Comparison of ENCODE assay signal across 12 cellular contexts in the genomic region with DNA sequence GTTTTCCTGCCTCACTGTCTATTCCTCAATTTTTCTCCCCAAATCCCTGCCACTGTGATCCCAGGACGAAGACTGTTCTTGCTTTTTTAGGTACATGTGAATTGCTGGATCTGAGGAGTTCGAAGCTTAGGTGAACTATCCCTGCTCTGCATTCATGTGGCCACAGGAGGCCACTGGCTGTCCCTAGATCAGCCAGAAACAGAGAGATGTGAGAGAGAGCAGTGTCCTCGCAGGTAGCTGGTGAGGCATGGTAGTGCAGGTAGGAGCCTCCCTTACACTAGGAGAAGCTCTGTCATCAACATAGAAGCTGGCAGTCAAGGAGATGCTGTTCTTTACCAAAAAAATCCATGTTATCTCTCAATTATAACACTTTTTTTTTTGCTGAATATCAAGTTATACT.
DNase-seq lines count a peak whose midpoint lies in the region; ATAC-seq and TF ChIP-seq lines count a peak whose summit lies in the region.
"Had no signal": no experiment of that assay in that cellular context is flagged by ENCODE, and none has a peak within 500 bp of the region (broad histone marks: within the 10 kb centered on the region; RNA-seq: fewer than 3 reads in every experiment).

No MANE protein-coding gene starts in this region.

- 0 out of 2 replicates have a peak overlapping the region, but pooled peaks have one; percentile 11 for H3K27ac Mint-ChIP-seq in WTC11

- no peak overlapping the region for H2BK5ac ChIP-seq in mesendoderm (ENCODE audit: low read length)

- H3K79me1 ChIP-seq in mesendoderm (ENCODE audit: low read length), result no peaks in the 10 kb centered on the region

- no peak overlapping the region for H2BK120ac ChIP-seq in mesendoderm (ENCODE audit: low read depth, low read length)

- no peaks in the 10 kb centered on the region for H3K79me2 ChIP-seq in mesendoderm (ENCODE audit: control insufficient read depth, insufficient read depth, low read length)

- H2AK5ac ChIP-seq in mesendoderm (ENCODE audit: low read length), result no peak overlapping the region

- H3K4me1 Mint-ChIP-seq in WTC11, result no peaks in the 10 kb centered on the region

- H3K36me3 Mint-ChIP-seq in WTC11, result peaks cover 46% of the 10 kb centered on the region

- no peak overlapping the region for H3K4me3 ChIP-seq in mesendoderm (ENCODE audit: low read length)
- no peak overlapping the region for H3K4me3 ChIP-seq in effector memory CD4-positive, alpha-beta T cell (ENCODE audit: insufficient read depth, low read depth, low read length, poor library complexity, severe bottlenecking)
- H3K4me3 ChIP-seq: BLaER1, colonic mucosa, left lung had no signal

- H3K36me3 ChIP-seq in mesendoderm (ENCODE audit: control insufficient read depth, insufficient read depth, low read length), result no peaks in the 10 kb centered on the region
- H3K36me3 ChIP-seq in effector memory CD4-positive, alpha-beta T cell (ENCODE audit: control insufficient read depth, insufficient read depth, low read length), result peaks cover 72% of the 10 kb centered on the region

- H3K27me3 Mint-ChIP-seq in WTC11 (ENCODE audit: low read depth), result no peaks in the 10 kb centered on the region
- H3K27me3 Mint-ChIP-seq: IgD-negative memory B cell had no signal

- no peak overlapping the region for H3K18ac ChIP-seq in mesendoderm (ENCODE audit: low read length)

- POLR2A ChIA-PET in WTC11 (lab: Charles Lee), result no interaction called here

- H2BK15ac ChIP-seq in mesendoderm (replicated peaks; ENCODE audit: low read depth), result no peak overlapping the region

- no peak overlapping the region for H3K56ac ChIP-seq in mesendoderm (ENCODE audit: low read length)

- no peak overlapping the region for H3K9ac ChIP-seq in mesendoderm (ENCODE audit: low read length)
- H3K9ac ChIP-seq: BLaER1 had no signal

- DNase-seq in NCI-H748 (lab: John Stamatoyannopoulos, UW; ENCODE audit: unreplicated experiment), result peak; percentile 50
- no peak for DNase-seq in NCI-H748 treated with DMSO at 0.1 percent for 48 hours (lab: John Stamatoyannopoulos, UW)
- DNase-seq in WTC11 (ENCODE audit: low spot score), result peak; percentile 47
- DNase-seq in mesendoderm, result peak; percentile 91
- no peak for DNase-seq in effector memory CD4-positive, alpha-beta T cell
- no peak for DNase-seq in LoVo (ENCODE audit: low spot score)
- DNase-seq: colonic mucosa, left lung had no signal

- H4K8ac ChIP-seq in mesendoderm (ENCODE audit: low read depth, low read length), result no peak overlapping the region

- no CpG with 5 or more reads among the region's 3 CpGs for whole genome bisulfite sequencing in mesendoderm (ENCODE audit: extremely low coverage, insufficient coverage, low lambda C conversion rate)

- H3K4me1 ChIP-seq in mesendoderm (ENCODE audit: control insufficient read depth, low read depth, low read length), result no peaks in the 10 kb centered on the region
- H3K4me1 ChIP-seq in effector memory CD4-positive, alpha-beta T cell (ENCODE audit: control insufficient read depth, insufficient read depth, low read length, poor library complexity, severe bottlenecking), result no peaks in the 10 kb centered on the region
- H3K4me1 ChIP-seq: colonic mucosa had no signal

- H3K27ac ChIP-seq in mesendoderm (ENCODE audit: low read depth, low read length), result no peak overlapping the region
- H3K27ac ChIP-seq in effector memory CD4-positive, alpha-beta T cell (ENCODE audit: insufficient read depth, low read length, poor library complexity, severe bottlenecking), result no peak overlapping the region
- H3K27ac ChIP-seq: BLaER1, colonic mucosa, left lung had no signal

- TF ChIP-seq CTCF in WTC11 (IDR thresholded peaks at IDR 0.05), result no peak

- H3K9me3 Mint-ChIP-seq in WTC11, result no peaks in the 10 kb centered on the region
- H3K9me3 Mint-ChIP-seq: IgD-negative memory B cell had no signal

- no peaks in the 10 kb centered on the region for H3K9me3 ChIP-seq in effector memory CD4-positive, alpha-beta T cell (ENCODE audit: control insufficient read depth, low read length)
- H3K9me3 ChIP-seq: BLaER1, colonic mucosa, left lung had no signal

- no peaks in the 10 kb centered on the region for H3K27me3 ChIP-seq in mesendoderm (ENCODE audit: insufficient read depth, low read length, poor library complexity)
- no peaks in the 10 kb centered on the region for H3K27me3 ChIP-seq in effector memory CD4-positive, alpha-beta T cell (replicated peaks; ENCODE audit: control insufficient read depth, insufficient read depth, low read length, poor library complexity, severe bottlenecking)
- H3K27me3 ChIP-seq: BLaER1, colonic mucosa, left lung had no signal

- no peak overlapping the region for H3K4ac ChIP-seq in mesendoderm (ENCODE audit: low read depth, low read length)

- no peak overlapping the region for H3K4me2 ChIP-seq in mesendoderm (ENCODE audit: low read length)
- H3K4me2 ChIP-seq: BLaER1 had no signal

- H4K5ac ChIP-seq in mesendoderm (ENCODE audit: low read length), result no peak overlapping the region

- H3K23ac ChIP-seq in mesendoderm (ENCODE audit: low read length), result no peak overlapping the region

- CTCF ChIA-PET in WTC11 (lab: Charles Lee), result interaction anchor here (0.5 to 2.2 kb wide), 45 partner anchors 8 to 214 kb away, joined by 3 to 25 read pairs (median 4); no protein-coding TSS in a partner anchor

- H3K4me3 Mint-ChIP-seq in WTC11, result no peak overlapping the region

- ATAC-seq in HG03521 (IDR thresholded peaks at IDR 0.05; ENCODE audit: unreplicated experiment) (peak; percentile 52), WTC11 (peak; percentile 100), HG02798 (IDR thresholded peaks at IDR 0.05; ENCODE audit: poor library complexity, unreplicated experiment) (no peak)
- ATAC-seq: left lung had no signal

TF ChIP-seq in WTC11, 78 proteins besides CTCF, POLR2A, EP300 and RAD21:
- TF ChIP-seq GTF2I (CRISPR knock-in tag; conservative IDR thresholded peaks at IDR 0.05), result no peak
- TF ChIP-seq ZNF121 (CRISPR knock-in tag; IDR thresholded peaks at IDR 0.05), result no peak
- TF ChIP-seq, protein P1, sequence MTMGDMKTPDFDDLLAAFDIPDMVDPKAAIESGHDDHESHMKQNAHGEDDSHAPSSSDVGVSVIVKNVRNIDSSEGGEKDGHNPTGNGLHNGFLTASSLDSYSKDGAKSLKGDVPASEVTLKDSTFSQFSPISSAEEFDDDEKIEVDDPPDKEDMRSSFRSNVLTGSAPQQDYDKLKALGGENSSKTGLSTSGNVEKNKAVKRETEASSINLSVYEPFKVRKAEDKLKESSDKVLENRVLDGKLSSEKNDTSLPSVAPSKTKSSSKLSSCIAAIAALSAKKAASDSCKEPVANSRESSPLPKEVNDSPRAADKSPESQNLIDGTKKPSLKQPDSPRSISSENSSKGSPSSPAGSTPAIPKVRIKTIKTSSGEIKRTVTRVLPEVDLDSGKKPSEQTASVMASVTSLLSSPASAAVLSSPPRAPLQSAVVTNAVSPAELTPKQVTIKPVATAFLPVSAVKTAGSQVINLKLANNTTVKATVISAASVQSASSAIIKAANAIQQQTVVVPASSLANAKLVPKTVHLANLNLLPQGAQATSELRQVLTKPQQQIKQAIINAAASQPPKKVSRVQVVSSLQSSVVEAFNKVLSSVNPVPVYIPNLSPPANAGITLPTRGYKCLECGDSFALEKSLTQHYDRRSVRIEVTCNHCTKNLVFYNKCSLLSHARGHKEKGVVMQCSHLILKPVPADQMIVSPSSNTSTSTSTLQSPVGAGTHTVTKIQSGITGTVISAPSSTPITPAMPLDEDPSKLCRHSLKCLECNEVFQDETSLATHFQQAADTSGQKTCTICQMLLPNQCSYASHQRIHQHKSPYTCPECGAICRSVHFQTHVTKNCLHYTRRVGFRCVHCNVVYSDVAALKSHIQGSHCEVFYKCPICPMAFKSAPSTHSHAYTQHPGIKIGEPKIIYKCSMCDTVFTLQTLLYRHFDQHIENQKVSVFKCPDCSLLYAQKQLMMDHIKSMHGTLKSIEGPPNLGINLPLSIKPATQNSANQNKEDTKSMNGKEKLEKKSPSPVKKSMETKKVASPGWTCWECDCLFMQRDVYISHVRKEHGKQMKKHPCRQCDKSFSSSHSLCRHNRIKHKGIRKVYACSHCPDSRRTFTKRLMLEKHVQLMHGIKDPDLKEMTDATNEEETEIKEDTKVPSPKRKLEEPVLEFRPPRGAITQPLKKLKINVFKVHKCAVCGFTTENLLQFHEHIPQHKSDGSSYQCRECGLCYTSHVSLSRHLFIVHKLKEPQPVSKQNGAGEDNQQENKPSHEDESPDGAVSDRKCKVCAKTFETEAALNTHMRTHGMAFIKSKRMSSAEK (CRISPR knock-in tag; IDR thresholded peaks at IDR 0.05; ENCODE audit: borderline replicate concordance), result no peak
- TF ChIP-seq OVOL2 (CRISPR knock-in tag; IDR thresholded peaks at IDR 0.05; ENCODE audit: borderline replicate concordance), result no peak
- TF ChIP-seq, protein P2, sequence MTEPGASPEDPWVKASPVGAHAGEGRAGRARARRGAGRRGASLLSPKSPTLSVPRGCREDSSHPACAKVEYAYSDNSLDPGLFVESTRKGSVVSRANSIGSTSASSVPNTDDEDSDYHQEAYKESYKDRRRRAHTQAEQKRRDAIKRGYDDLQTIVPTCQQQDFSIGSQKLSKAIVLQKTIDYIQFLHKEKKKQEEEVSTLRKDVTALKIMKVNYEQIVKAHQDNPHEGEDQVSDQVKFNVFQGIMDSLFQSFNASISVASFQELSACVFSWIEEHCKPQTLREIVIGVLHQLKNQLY (CRISPR knock-in tag; IDR thresholded peaks at IDR 0.05), result no peak

Comparison
In these comparisons a context has a peak if more than half of its experiments do, and no peak if none do; other contexts are left out.
1. DNase-seq: peak in NCI-H748 (single experiment), WTC11 (single experiment) and mesendoderm (single experiment); none in NCI-H748 treated with DMSO at 0.1 percent for 48 hours (single experiment), effector memory CD4-positive, alpha-beta T cell (0 of 3) and LoVo (single experiment).